Comparison of ENCODE assay signal across 34 cellular contexts in the genomic region with DNA sequence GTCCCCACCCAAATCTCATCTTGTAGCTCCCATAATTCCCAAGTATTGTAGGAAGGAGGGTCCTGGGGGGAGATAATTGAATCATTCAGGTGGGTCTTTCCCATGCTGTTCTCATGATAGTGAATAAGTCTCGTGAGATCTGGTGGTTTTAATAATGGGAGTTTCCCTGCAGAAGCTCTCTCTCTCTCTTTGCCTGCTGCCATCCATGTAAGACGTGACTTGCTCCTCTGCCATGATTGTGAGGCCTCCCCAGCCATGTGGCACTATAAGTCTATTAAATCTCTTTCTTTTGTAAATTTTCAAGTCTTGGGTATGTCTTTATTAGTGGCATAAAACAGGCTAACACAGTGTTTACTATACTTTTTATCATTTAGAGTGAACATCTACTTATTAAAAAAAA.
"Had no signal": no experiment of that assay in that cellular context is flagged by ENCODE, and none has a peak within 500 bp of the region (broad histone marks: within the 10 kb centered on the region; RNA-seq: fewer than 3 reads in every experiment).

No MANE protein-coding gene starts in this region.

- H3K9me3 ChIP-seq: adrenal gland, body of pancreas had no signal

- H3K36me3 ChIP-seq: adrenal gland, ascending aorta, brain microvascular endothelial cell, breast epithelium, cardiac muscle cell had no signal

- H3K27ac ChIP-seq: adrenal gland, ascending aorta, body of pancreas, brain microvascular endothelial cell, breast epithelium, cardiac muscle cell had no signal

- DNase-seq: activated effector memory CD4-positive, alpha-beta T cell treated with anti-CD3 and anti-CD28 coated beads, Interleukin-2, amount 50 U/mL, for 16 hours; activated effector memory CD4-positive, alpha-beta T cell treated with Interleukin-2 at 50 U/mL for 16 hours; activated gamma-delta T cell; activated gamma-delta T cell treated with Interleukin-2 at 50 U/mL for 16 hours; activated naive CD4-positive, alpha-beta T cell; activated naive CD4-positive, alpha-beta T cell treated with anti-CD3 and anti-CD28 coated beads for 36 hours; activated naive CD4-positive, alpha-beta T cell treated with anti-CD3 and anti-CD28 coated beads, Interleukin-2, amount 10 ng/mL, durations not matched to agents 7 days and 5 days; activated naive CD4-positive, alpha-beta T cell treated with anti-CD3 and anti-CD28 coated beads, Interleukin-2, amount 50 U/mL, for 16 hours; activated naive CD4-positive, alpha-beta T cell treated with Interleukin-2 at 50 U/mL for 16 hours; activated naive CD8-positive, alpha-beta T cell treated with anti-CD3 and anti-CD28 coated beads for 36 hours; activated naive CD8-positive, alpha-beta T cell treated with anti-CD3 and anti-CD28 coated beads, Interleukin-2, amount 10 ng/mL, durations not matched to agents 7 days and 5 days; activated naive CD8-positive, alpha-beta T cell treated with anti-CD3 and anti-CD28 coated beads, Interleukin-2, amount 50 U/mL, for 24 hours; activated T-cell treated with anti-CD3 and anti-CD28 coated beads, Interleukin-2, amount 50 U/mL, for 1 hour; activated T-cell treated with anti-CD3 and anti-CD28 coated beads, Interleukin-2, amount 50 U/mL, for 24 hours; activated T-cell treated with anti-CD3 and anti-CD28 coated beads, Interleukin-2, amount 50 U/mL, for 4 hours; activated T-cell treated with anti-CD3 and anti-CD28 coated beads, Interleukin-2, amount 50 U/mL, for 48 hours; activated T-cell treated with anti-CD3 and anti-CD28 coated beads, Interleukin-2, amount 50 U/mL, for 72 hours; adrenal gland; amniotic stem cell; amygdala; anterior cingulate cortex; aorta; body of pancreas; brain microvascular endothelial cell; caudate nucleus; central memory CD4-positive, alpha-beta T cell; cerebellar nuclear complex had no signal

- ATAC-seq: activated naive CD4-positive, alpha-beta T cell treated with anti-CD3 and anti-CD28 coated beads, Interleukin-2, amount 50 U/mL, for 72 hours; activated naive CD8-positive, alpha-beta T cell treated with anti-CD3 and anti-CD28 coated beads, Interleukin-2, amount 50 U/mL, for 24 hours; activated T-cell treated with anti-CD3 and anti-CD28 coated beads, Interleukin-2, amount 50 U/mL, for 4 hours; activated T-cell treated with anti-CD3 and anti-CD28 coated beads, Interleukin-2, amount 50 U/mL, for 72 hours; activated T-helper 17 cell treated with anti-CD3 and anti-CD28 coated beads, Interleukin-2, amount 50 U/mL, for 72 hours; body of pancreas had no signal

- FAIRE-seq: astrocyte, bronchial epithelial cell had no signal

- H3K27me3 ChIP-seq: adrenal gland, ascending aorta, body of pancreas, brain microvascular endothelial cell, breast epithelium, cardiac muscle cell had no signal

- H3K4me3 ChIP-seq: adrenal gland, ascending aorta, body of pancreas, breast epithelium, cardiac muscle cell had no signal

- H3K4me1 ChIP-seq: adrenal gland, ascending aorta, body of pancreas, breast epithelium had no signal
